ENCODE assay signal across 1 cellular context in genomic region chr4:41216294-41217019, GRCh38.
A peak's percentile ranks its signal among the peaks of the same experiment; 100 is the strongest.
TF ChIP-seq lines count a peak whose summit lies in the region.

No MANE protein-coding gene starts in this region.

TF ChIP-seq in HepG2, 621 proteins besides CTCF, POLR2A, EP300 and RAD21 (continued from another document):
- TF ChIP-seq SNAPC4 (CRISPR knock-in tag; IDR thresholded peaks at IDR 0.05): peak; percentile 75
